Comparison of ENCODE assay signal across 23 cellular contexts in genomic region chr19:38812841-38813320, GRCh38. TPM values are rescaled to one million over a fixed set of nuclear protein-coding genes. Genes with fewer than 3 reads are reported as not detected.
A peak's percentile ranks its signal among the peaks of the same experiment; 100 is the strongest.
DNase-seq lines count a peak whose midpoint lies in the region; ATAC-seq, FAIRE-seq and TF ChIP-seq lines count a peak whose summit lies in the region.
"Had no signal": no experiment of that assay in that cellular context is flagged by ENCODE, and none has a peak within 500 bp of the region (broad histone marks: within the 10 kb centered on the region; RNA-seq: fewer than 3 reads in every experiment).

A gene with protein sequence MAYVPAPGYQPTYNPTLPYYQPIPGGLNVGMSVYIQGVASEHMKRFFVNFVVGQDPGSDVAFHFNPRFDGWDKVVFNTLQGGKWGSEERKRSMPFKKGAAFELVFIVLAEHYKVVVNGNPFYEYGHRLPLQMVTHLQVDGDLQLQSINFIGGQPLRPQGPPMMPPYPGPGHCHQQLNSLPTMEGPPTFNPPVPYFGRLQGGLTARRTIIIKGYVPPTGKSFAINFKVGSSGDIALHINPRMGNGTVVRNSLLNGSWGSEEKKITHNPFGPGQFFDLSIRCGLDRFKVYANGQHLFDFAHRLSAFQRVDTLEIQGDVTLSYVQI (minus strand): TSS chr19:38812945. CDS start chr19:38812886, 59 bp downstream.

- H3K9me3 ChIP-seq in T-helper 17 cell (ENCODE audit: control insufficient read depth, low read length, poor library complexity, severe bottlenecking), result no peaks in the 10 kb centered on the region
- H3K9me3 ChIP-seq: thoracic aorta had no signal

- H3K36me3 Mint-ChIP-seq in T-helper 17 cell (ENCODE audit: low read depth) (peaks cover 3% of the 10 kb centered on the region), progenitor cell of endocrine pancreas (ENCODE audit: insufficient read depth) (peaks cover 10% of the 10 kb centered on the region)

- H3K27ac ChIP-seq in substantia nigra (ENCODE audit: low read depth, low read length, poor library complexity, severe bottlenecking), result no peak within 1 kb of the TSS
- H3K27ac ChIP-seq: BLaER1, thoracic aorta had no signal

- H3K9me3 Mint-ChIP-seq in progenitor cell of endocrine pancreas (ENCODE audit: low read depth), result no peaks in the 10 kb centered on the region
- H3K9me3 Mint-ChIP-seq: activated T-helper 1 cell treated with anti-CD3 and anti-CD28 coated beads, Interleukin-12 subunit alpha, Interleukin-12 subunit beta, Interleukin-2, Interleukin-4 antibody, amounts not matched to agents 30 ng/mL and 10 ng/mL and 1 ng/mL, durations not matched to agents 14 hours and 24 hours and 36 hours; dendritic cell treated with granulocyte-macrophage colony-stimulating factor and Interleukin-4, amounts not matched to agents 40 ng/mL and 50 ng/mL, for 4 days; T-helper 1 cell treated with Interleukin-12 subunit alpha and Interleukin-12 subunit beta and Interleukin-4 antibody, amounts not matched to agents 30 μg/mL and 1 μg/mL, for 36 hours had no signal

- no peak for ATAC-seq in T-helper 17 cell
- ATAC-seq in left lobe of liver, result peak; percentile 92
- no peak for ATAC-seq in HG03521 (IDR thresholded peaks at IDR 0.05; ENCODE audit: unreplicated experiment)

- H3K27me3 Mint-ChIP-seq in T-helper 17 cell (no peaks in the 10 kb centered on the region), progenitor cell of endocrine pancreas (no peaks in the 10 kb centered on the region)
- H3K27me3 Mint-ChIP-seq: dendritic cell treated with granulocyte-macrophage colony-stimulating factor and Interleukin-4, amounts not matched to agents 40 ng/mL and 50 ng/mL, for 4 days had no signal

- TF ChIP-seq CTCF in progenitor cell of endocrine pancreas (IDR thresholded peaks at IDR 0.05; ENCODE audit: unreplicated experiment), result no peak

- FAIRE-seq in frontal cortex (lab: Jason Lieb, UNC), result no peak

- H3K4me1 Mint-ChIP-seq in T-helper 17 cell, result peaks cover 2% of the 10 kb centered on the region
- H3K4me1 Mint-ChIP-seq in progenitor cell of endocrine pancreas (ENCODE audit: low read depth), result peaks cover 5% of the 10 kb centered on the region

- H3K4me3 Mint-ChIP-seq in T-helper 17 cell (no peak within 1 kb of the TSS), progenitor cell of endocrine pancreas (ENCODE audit: low read depth) (no peak within 1 kb of the TSS)
- H3K4me3 Mint-ChIP-seq: activated T-helper 1 cell treated with anti-CD3 and anti-CD28 coated beads, Interleukin-12 subunit alpha, Interleukin-12 subunit beta, Interleukin-2, Interleukin-4 antibody, amounts not matched to agents 30 ng/mL and 10 ng/mL and 1 ng/mL, durations not matched to agents 14 hours and 24 hours and 36 hours; dendritic cell treated with granulocyte-macrophage colony-stimulating factor and Interleukin-4, amounts not matched to agents 40 ng/mL and 50 ng/mL, for 4 days; T-helper 1 cell treated with Interleukin-12 subunit alpha and Interleukin-12 subunit beta and Interleukin-4 antibody, amounts not matched to agents 30 μg/mL and 1 μg/mL, for 36 hours had no signal

- H3K27ac Mint-ChIP-seq in T-helper 17 cell (peak within 1 kb of the TSS; percentile 79), progenitor cell of endocrine pancreas (peak within 1 kb of the TSS; percentile 24)
- H3K27ac Mint-ChIP-seq: activated T-helper 1 cell treated with anti-CD3 and anti-CD28 coated beads, Interleukin-12 subunit alpha, Interleukin-12 subunit beta, Interleukin-2, Interleukin-4 antibody, amounts not matched to agents 30 ng/mL and 10 ng/mL and 1 ng/mL, durations not matched to agents 14 hours and 24 hours and 36 hours; dendritic cell treated with granulocyte-macrophage colony-stimulating factor and Interleukin-4, amounts not matched to agents 40 ng/mL and 50 ng/mL, for 4 days; T-helper 1 cell treated with Interleukin-12 subunit alpha and Interleukin-12 subunit beta and Interleukin-4 antibody, amounts not matched to agents 30 μg/mL and 1 μg/mL, for 36 hours had no signal

- DNase-seq in GF-D8 (lab: John Stamatoyannopoulos, UW), result peak; percentile 24
- DNase-seq in T-helper 17 cell, result no peak
- DNase-seq in left lobe of liver (ENCODE audit: low spot score), result peak; percentile 94
- DNase-seq in progenitor cell of endocrine pancreas (ENCODE audit: low spot score, unreplicated experiment), result no peak
- no peak for DNase-seq in substantia nigra (lab: John Stamatoyannopoulos, UW)
- DNase-seq in stimulated activated CD4-positive, alpha-beta T cell treated with anti-CD3 and anti-CD28 coated beads, Interleukin-4, amount 100 ng/mL, for 4 hours, result no peak
- DNase-seq in frontal cortex (ENCODE audit: low spot score in 2 of 2), result no peak
- DNase-seq: activated CD4-positive, alpha-beta T cell treated with anti-CD3 and anti-CD28 coated beads, Interleukin-2, amount 50 U/mL, for 4 hours; amygdala; DMS79 treated with DMSO at 0.1 percent for 48 hours; HCEC 1CT; mesenchymal stem cell; MM.1S; NCI-H2029 treated with DMSO at 0.1 percent for 48 hours; NCI-H69; stimulated activated CD4-positive, alpha-beta T cell treated with anti-CD3 and anti-CD28 coated beads, Interleukin-15, amount 100 ng/mL, for 24 hours had no signal

RNA-seq across cellular contexts. Expression of the gene that starts here (rescaled TPM):
- total RNA-seq in T-helper 17 cell (1 to 10 TPM; 1.7 to 2.4 TPM), left lobe of liver (102 TPM), progenitor cell of endocrine pancreas (2.7 and 3.7 TPM in 2 replicates), frontal cortex (under 0.01 TPM)
- total RNA-seq: RPMI7951 had no signal

Comparison
In these comparisons a context has a peak if more than half of its experiments do, and no peak if none do; other contexts are left out.
1. RNA of the gene that starts here (total RNA-seq): 102 TPM in left lobe of liver (single experiment); 2.7 to 3.7 TPM in progenitor cell of endocrine pancreas, 1.7 to 2.4 TPM in T-helper 17 cell and under 0.01 TPM in frontal cortex (single experiment); every median in the first group is over 10 times any median in the second.
2. DNase-seq: peak in GF-D8 (single experiment) and left lobe of liver (single experiment); none in T-helper 17 cell (0 of 3), progenitor cell of endocrine pancreas (single experiment), substantia nigra (0 of 49), stimulated activated CD4-positive, alpha-beta T cell treated with anti-CD3 and anti-CD28 coated beads, Interleukin-4, amount 100 ng/mL, for 4 hours (0 of 2) and frontal cortex (0 of 2).